2 cellular contexts compared by ENCODE assay signal in the genomic region with DNA sequence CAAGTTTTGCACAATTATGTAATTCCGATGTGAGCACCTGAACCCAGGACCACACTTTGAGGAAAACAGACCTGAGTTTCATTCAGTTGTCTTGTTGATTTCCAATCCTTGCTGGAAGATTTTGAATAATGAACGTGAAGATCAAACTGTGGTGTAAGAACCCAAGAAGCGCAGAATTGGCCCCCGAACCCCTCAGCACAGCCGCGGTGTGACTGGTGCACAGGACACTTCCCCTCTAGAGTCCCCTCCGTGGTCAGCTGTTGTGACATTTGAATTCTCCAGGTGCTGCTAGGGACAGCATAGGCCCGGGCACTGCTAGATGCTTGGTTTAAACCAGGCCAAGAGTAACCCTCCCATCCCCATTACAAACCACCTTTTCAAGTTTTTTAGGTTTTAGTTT.
TF ChIP-seq lines count a peak whose summit lies in the region.

No MANE protein-coding gene starts in this region.

TF ChIP-seq in SK-N-SH, 30 proteins besides CTCF, POLR2A, EP300 and RAD21 (continued from another document):
- TF ChIP-seq, protein P1, sequence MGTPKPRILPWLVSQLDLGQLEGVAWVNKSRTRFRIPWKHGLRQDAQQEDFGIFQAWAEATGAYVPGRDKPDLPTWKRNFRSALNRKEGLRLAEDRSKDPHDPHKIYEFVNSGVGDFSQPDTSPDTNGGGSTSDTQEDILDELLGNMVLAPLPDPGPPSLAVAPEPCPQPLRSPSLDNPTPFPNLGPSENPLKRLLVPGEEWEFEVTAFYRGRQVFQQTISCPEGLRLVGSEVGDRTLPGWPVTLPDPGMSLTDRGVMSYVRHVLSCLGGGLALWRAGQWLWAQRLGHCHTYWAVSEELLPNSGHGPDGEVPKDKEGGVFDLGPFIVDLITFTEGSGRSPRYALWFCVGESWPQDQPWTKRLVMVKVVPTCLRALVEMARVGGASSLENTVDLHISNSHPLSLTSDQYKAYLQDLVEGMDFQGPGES (IDR thresholded peaks at IDR 0.05; ENCODE audit: low read depth, low read length), result no peak
- TF ChIP-seq CHD2 (IDR thresholded peaks at IDR 0.05; ENCODE audit: low read length, partially characterized antibody), result no peak
- TF ChIP-seq GATA2 (CRISPR knock-in tag; IDR thresholded peaks at IDR 0.05), result no peak
- no peak for TF ChIP-seq RFX5 (IDR thresholded peaks at IDR 0.05; ENCODE audit: low read length)
- TF ChIP-seq, protein P2, sequence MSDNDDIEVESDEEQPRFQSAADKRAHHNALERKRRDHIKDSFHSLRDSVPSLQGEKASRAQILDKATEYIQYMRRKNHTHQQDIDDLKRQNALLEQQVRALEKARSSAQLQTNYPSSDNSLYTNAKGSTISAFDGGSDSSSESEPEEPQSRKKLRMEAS (IDR thresholded peaks at IDR 0.05; ENCODE audit: low read depth), result no peak
- no peak for TF ChIP-seq JUND (IDR thresholded peaks at IDR 0.05)
- TF ChIP-seq NRF1 (IDR thresholded peaks at IDR 0.05; ENCODE audit: low read depth, low read length), result no peak
- TF ChIP-seq TCF12 (IDR thresholded peaks at IDR 0.05), result no peak
- no peak for TF ChIP-seq SIN3A (IDR thresholded peaks at IDR 0.05; ENCODE audit: borderline replicate concordance, low read depth, low read length)
- no peak for TF ChIP-seq RCOR1 (IDR thresholded peaks at IDR 0.05; ENCODE audit: low read length)
- no peak for TF ChIP-seq FOXM1 (IDR thresholded peaks at IDR 0.05; ENCODE audit: low read depth)
- TF ChIP-seq MEF2A (IDR thresholded peaks at IDR 0.05; ENCODE audit: borderline replicate concordance, low read depth), result no peak
- TF ChIP-seq, protein P3, sequence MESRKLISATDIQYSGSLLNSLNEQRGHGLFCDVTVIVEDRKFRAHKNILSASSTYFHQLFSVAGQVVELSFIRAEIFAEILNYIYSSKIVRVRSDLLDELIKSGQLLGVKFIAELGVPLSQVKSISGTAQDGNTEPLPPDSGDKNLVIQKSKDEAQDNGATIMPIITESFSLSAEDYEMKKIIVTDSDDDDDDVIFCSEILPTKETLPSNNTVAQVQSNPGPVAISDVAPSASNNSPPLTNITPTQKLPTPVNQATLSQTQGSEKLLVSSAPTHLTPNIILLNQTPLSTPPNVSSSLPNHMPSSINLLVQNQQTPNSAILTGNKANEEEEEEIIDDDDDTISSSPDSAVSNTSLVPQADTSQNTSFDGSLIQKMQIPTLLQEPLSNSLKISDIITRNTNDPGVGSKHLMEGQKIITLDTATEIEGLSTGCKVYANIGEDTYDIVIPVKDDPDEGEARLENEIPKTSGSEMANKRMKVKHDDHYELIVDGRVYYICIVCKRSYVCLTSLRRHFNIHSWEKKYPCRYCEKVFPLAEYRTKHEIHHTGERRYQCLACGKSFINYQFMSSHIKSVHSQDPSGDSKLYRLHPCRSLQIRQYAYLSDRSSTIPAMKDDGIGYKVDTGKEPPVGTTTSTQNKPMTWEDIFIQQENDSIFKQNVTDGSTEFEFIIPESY (IDR thresholded peaks at IDR 0.05; ENCODE audit: borderline replicate concordance, low read depth), result no peak

TF ChIP-seq in SK-N-SH treated with all-trans-retinoic acid at 6 μM for 48 hours, 23 proteins besides CTCF, POLR2A, EP300 and RAD21 (continued from another document):
- TF ChIP-seq, protein P4, sequence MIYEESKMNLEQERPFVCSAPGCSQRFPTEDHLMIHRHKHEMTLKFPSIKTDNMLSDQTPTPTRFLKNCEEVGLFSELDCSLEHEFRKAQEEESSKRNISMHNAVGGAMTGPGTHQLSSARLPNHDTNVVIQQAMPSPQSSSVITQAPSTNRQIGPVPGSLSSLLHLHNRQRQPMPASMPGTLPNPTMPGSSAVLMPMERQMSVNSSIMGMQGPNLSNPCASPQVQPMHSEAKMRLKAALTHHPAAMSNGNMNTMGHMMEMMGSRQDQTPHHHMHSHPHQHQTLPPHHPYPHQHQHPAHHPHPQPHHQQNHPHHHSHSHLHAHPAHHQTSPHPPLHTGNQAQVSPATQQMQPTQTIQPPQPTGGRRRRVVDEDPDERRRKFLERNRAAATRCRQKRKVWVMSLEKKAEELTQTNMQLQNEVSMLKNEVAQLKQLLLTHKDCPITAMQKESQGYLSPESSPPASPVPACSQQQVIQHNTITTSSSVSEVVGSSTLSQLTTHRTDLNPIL (CRISPR knock-in tag; IDR thresholded peaks at IDR 0.05; ENCODE audit: low read depth), result no peak
- TF ChIP-seq TOX (CRISPR knock-in tag; IDR thresholded peaks at IDR 0.05; ENCODE audit: borderline replicate concordance) (no peak), ZFP3 (CRISPR knock-in tag; IDR thresholded peaks at IDR 0.05) (no peak), GLIS3 (CRISPR knock-in tag; IDR thresholded peaks at IDR 0.05) (no peak), ISL1 (CRISPR knock-in tag; IDR thresholded peaks at IDR 0.05) (no peak), ARNTL (CRISPR knock-in tag; IDR thresholded peaks at IDR 0.05; ENCODE audit: borderline replicate concordance, low read depth) (no peak), PPARA (CRISPR knock-in tag; IDR thresholded peaks at IDR 0.05; ENCODE audit: borderline replicate concordance) (no peak), CSDC2 (CRISPR knock-in tag; IDR thresholded peaks at IDR 0.05) (no peak)
